11 cellular contexts compared by ENCODE assay signal in genomic region chr17:63694974-63695773, GRCh38. TPM values are rescaled to one million over a fixed set of nuclear protein-coding genes. Genes with fewer than 3 reads are reported as not detected.
A peak's percentile ranks its signal among the peaks of the same experiment; 100 is the strongest.
DNase-seq lines count a peak whose midpoint lies in the region; ATAC-seq and TF ChIP-seq lines count a peak whose summit lies in the region.
"Had no signal": no experiment of that assay in that cellular context is flagged by ENCODE, and none has a peak within 500 bp of the region (broad histone marks: within the 10 kb centered on the region; RNA-seq: fewer than 3 reads in every experiment).

No MANE protein-coding gene starts in this region.

- no peak for ATAC-seq in stimulated activated naive CD8-positive, alpha-beta T cell treated with anti-CD3 and anti-CD28 coated beads, Interleukin-15, amount 100 ng/mL, for 72 hours
- ATAC-seq in HG03175 (IDR thresholded peaks at IDR 0.05; ENCODE audit: unreplicated experiment) (no peak), HG02884 (IDR thresholded peaks at IDR 0.05; ENCODE audit: unreplicated experiment) (no peak)
- ATAC-seq: foreskin keratinocyte had no signal

- H3K9me3 Mint-ChIP-seq in activated naive CD4-positive, alpha-beta T cell treated with anti-CD3 and anti-CD28 coated beads for 36 hours: no peaks in the 10 kb centered on the region
- no peaks in the 10 kb centered on the region for H3K9me3 Mint-ChIP-seq in dendritic cell treated with granulocyte-macrophage colony-stimulating factor and Interleukin-4, amounts not matched to agents 40 ng/mL and 50 ng/mL, for 4 days
- H3K9me3 Mint-ChIP-seq in stimulated activated naive CD8-positive, alpha-beta T cell treated with anti-CD3 and anti-CD28 coated beads, Interleukin-15, amount 100 ng/mL, for 72 hours: no peaks in the 10 kb centered on the region

- no peaks in the 10 kb centered on the region for H3K27me3 Mint-ChIP-seq in activated naive CD4-positive, alpha-beta T cell treated with anti-CD3 and anti-CD28 coated beads for 36 hours (ENCODE audit: low read depth)
- H3K27me3 Mint-ChIP-seq in dendritic cell treated with granulocyte-macrophage colony-stimulating factor and Interleukin-4, amounts not matched to agents 40 ng/mL and 50 ng/mL, for 4 days: no peaks in the 10 kb centered on the region
- H3K27me3 Mint-ChIP-seq in stimulated activated naive CD8-positive, alpha-beta T cell treated with anti-CD3 and anti-CD28 coated beads, Interleukin-15, amount 100 ng/mL, for 72 hours: no peaks in the 10 kb centered on the region

- no peak overlapping the region for H3K4me3 Mint-ChIP-seq in activated naive CD4-positive, alpha-beta T cell treated with anti-CD3 and anti-CD28 coated beads for 36 hours
- no peak overlapping the region for H3K4me3 Mint-ChIP-seq in dendritic cell treated with granulocyte-macrophage colony-stimulating factor and Interleukin-4, amounts not matched to agents 40 ng/mL and 50 ng/mL, for 4 days
- H3K4me3 Mint-ChIP-seq in stimulated activated naive CD8-positive, alpha-beta T cell treated with anti-CD3 and anti-CD28 coated beads, Interleukin-15, amount 100 ng/mL, for 72 hours: peak overlapping the region; percentile 22 to 98

- CTCF ChIA-PET in activated naive CD4-positive, alpha-beta T cell treated with anti-CD3 and anti-CD28 coated beads for 36 hours (lab: Charles Lee): interaction anchor here (0.9 to 2.2 kb wide), 4 partner anchors 15 to 60 kb away, joined by 3 to 8 read pairs (median 5); no protein-coding TSS in a partner anchor

- peak; percentile 51; the same call in 1 of the 2 replicates for TF ChIP-seq POLR2A in Raji (IDR thresholded peaks at IDR 0.05; ENCODE audit: insufficient read depth, low read depth, low read length)

- peaks cover 16% of the 10 kb centered on the region for H3K36me3 Mint-ChIP-seq in activated naive CD4-positive, alpha-beta T cell treated with anti-CD3 and anti-CD28 coated beads for 36 hours (ENCODE audit: low read depth)
- peaks cover 93% of the 10 kb centered on the region for H3K36me3 Mint-ChIP-seq in dendritic cell treated with granulocyte-macrophage colony-stimulating factor and Interleukin-4, amounts not matched to agents 40 ng/mL and 50 ng/mL, for 4 days (ENCODE audit: low read depth)

- no peak for DNase-seq in activated naive CD4-positive, alpha-beta T cell treated with anti-CD3 and anti-CD28 coated beads for 36 hours
- DNase-seq in activated naive CD4-positive, alpha-beta T cell treated with anti-CD3 and anti-CD28 coated beads, Interleukin-2, amount 50 U/mL, for 16 hours: no peak
- no peak for DNase-seq in stimulated activated naive CD8-positive, alpha-beta T cell treated with anti-CD3 and anti-CD28 coated beads, Interleukin-15, amount 100 ng/mL, for 72 hours
- no peak for DNase-seq in activated effector memory CD4-positive, alpha-beta T cell treated with Interleukin-2 at 50 U/mL for 16 hours
- DNase-seq: foreskin keratinocyte, NCI-H526 treated with DMSO at 0.1 percent for 48 hours, ovary had no signal

- H3K27ac Mint-ChIP-seq in activated naive CD4-positive, alpha-beta T cell treated with anti-CD3 and anti-CD28 coated beads for 36 hours: peak overlapping the region; percentile 92
- H3K27ac Mint-ChIP-seq in dendritic cell treated with granulocyte-macrophage colony-stimulating factor and Interleukin-4, amounts not matched to agents 40 ng/mL and 50 ng/mL, for 4 days: peak overlapping the region; percentile 84
- H3K27ac Mint-ChIP-seq in stimulated activated naive CD8-positive, alpha-beta T cell treated with anti-CD3 and anti-CD28 coated beads, Interleukin-15, amount 100 ng/mL, for 72 hours: peak overlapping the region; percentile 76 to 95

- H3K4me1 Mint-ChIP-seq in activated naive CD4-positive, alpha-beta T cell treated with anti-CD3 and anti-CD28 coated beads for 36 hours (ENCODE audit: low read depth): peaks cover 48% of the 10 kb centered on the region
- peaks cover 60% of the 10 kb centered on the region for H3K4me1 Mint-ChIP-seq in dendritic cell treated with granulocyte-macrophage colony-stimulating factor and Interleukin-4, amounts not matched to agents 40 ng/mL and 50 ng/mL, for 4 days (ENCODE audit: low read depth)
- peaks cover 62% of the 10 kb centered on the region for H3K4me1 Mint-ChIP-seq in stimulated activated naive CD8-positive, alpha-beta T cell treated with anti-CD3 and anti-CD28 coated beads, Interleukin-15, amount 100 ng/mL, for 72 hours

- intact Hi-C loops in activated naive CD4-positive, alpha-beta T cell treated with anti-CD3 and anti-CD28 coated beads for 36 hours (cut with micrococcal nuclease): loop anchor here (5.0 kb wide), 2 partner anchors 248 to 268 kb away; partner anchors contain the start of gene CYB561
- intact Hi-C loops in dendritic cell treated with granulocyte-macrophage colony-stimulating factor and Interleukin-4, amounts not matched to agents 40 ng/mL and 50 ng/mL, for 4 days (cut with micrococcal nuclease): loop anchor here (5.0 kb wide), 2 partner anchors 132 to 268 kb away; partner anchors contain the start of genes FTSJ3 and PSMC5

RNA-seq across cellular contexts. Expression of gene LIMD2, which starts 4.8 kb away (rescaled TPM):
- total RNA-seq in activated naive CD4-positive, alpha-beta T cell treated with anti-CD3 and anti-CD28 coated beads for 36 hours: 100 to 1,000 TPM; 121 TPM

RNA-seq across cellular contexts. Expression of gene STRADA, which starts 46.4 kb away (rescaled TPM):
- total RNA-seq in activated naive CD4-positive, alpha-beta T cell treated with anti-CD3 and anti-CD28 coated beads for 36 hours: 10 to 100 TPM; 73.2 to 76.3 TPM

Comparison
In these comparisons a context has a peak if more than half of its experiments do, and no peak if none do; other contexts are left out.
1. H3K4me3 Mint-ChIP-seq: peak in stimulated activated naive CD8-positive, alpha-beta T cell treated with anti-CD3 and anti-CD28 coated beads, Interleukin-15, amount 100 ng/mL, for 72 hours (2 of 2); none in activated naive CD4-positive, alpha-beta T cell treated with anti-CD3 and anti-CD28 coated beads for 36 hours (single experiment) and dendritic cell treated with granulocyte-macrophage colony-stimulating factor and Interleukin-4, amounts not matched to agents 40 ng/mL and 50 ng/mL, for 4 days (single experiment).
2. Peak in every context shown above with its lines, with median percentiles within 50 percentile points of each other: H3K27ac Mint-ChIP-seq.